In genomic region chr2:223815186-223815883, GRCh38 we compare ENCODE assay signal across 9 cellular contexts. TPM values are rescaled to one million over a fixed set of nuclear protein-coding genes. Genes with fewer than 3 reads are reported as not detected.
DNase-seq lines count a peak whose midpoint lies in the region; ATAC-seq and TF ChIP-seq lines count a peak whose summit lies in the region.
"Had no signal": no experiment of that assay in that cellular context is flagged by ENCODE, and none has a peak within 500 bp of the region (broad histone marks: within the 10 kb centered on the region; RNA-seq: fewer than 3 reads in every experiment).

No MANE protein-coding gene starts in this region.

- DNase-seq in H4 (ENCODE audit: low spot score) = peak; percentile 92
- peak; percentile 55 to 81 for DNase-seq in SJSA1 (ENCODE audit: low read depth in 1 of 2, low spot score in 2 of 2)
- peak; percentile 68 for DNase-seq in hepatic stellate cell (ENCODE audit: low spot score)
- DNase-seq in transverse colon = no peak
- DNase-seq in activated CD4-positive, alpha-beta T cell treated with anti-CD3 and anti-CD28 coated beads for 4 hours = no peak
- no peak for DNase-seq in GM13976 (ENCODE audit: low spot score)
- DNase-seq: left ventricle myocardium superior had no signal

- intact Hi-C loops in transverse colon (cut with DNase I; ENCODE audit: low total_unique reads) = no loop called here

- H2AFZ ChIP-seq in ACC112 (ENCODE audit: low read length, unreplicated experiment) = no peak overlapping the region

- ATAC-seq in GM18502 (IDR thresholded peaks at IDR 0.05; ENCODE audit: poor library complexity, unreplicated experiment) = no peak
- ATAC-seq: left ventricle myocardium superior had no signal

- no peaks in the 10 kb centered on the region for H3K27me3 ChIP-seq in ACC112 (ENCODE audit: insufficient read depth, low read length)
- H3K27me3 ChIP-seq in SJSA1 (replicated peaks) = no peaks in the 10 kb centered on the region
- no peaks in the 10 kb centered on the region for H3K27me3 ChIP-seq in transverse colon

- H3K79me2 ChIP-seq in ACC112 (ENCODE audit: control insufficient read depth, insufficient read depth, low read length, unreplicated experiment) = no peaks in the 10 kb centered on the region

- H3K9me3 ChIP-seq in SJSA1 (replicated peaks) (no peaks in the 10 kb centered on the region), transverse colon (no peaks in the 10 kb centered on the region)

- TF ChIP-seq POLR2A in transverse colon (IDR thresholded peaks at IDR 0.05) = no peak

- H3K36me3 ChIP-seq in ACC112 (ENCODE audit: insufficient read depth, low read length) (no peaks in the 10 kb centered on the region), SJSA1 (0 out of 2 replicates have a peak, but pooled peaks cover 5% of the 10 kb centered on the region), transverse colon (no peaks in the 10 kb centered on the region)

- WGBS in transverse colon (ENCODE audit: low coverage in 1 of 2), 2 donors = 90 to 93% methylated on average over 2 to 3 of the region's 3 CpGs

- peaks cover 56% of the 10 kb centered on the region for H3K4me1 ChIP-seq in ACC112 (ENCODE audit: control insufficient read depth, insufficient read depth, low read length, unreplicated experiment)
- H3K4me1 ChIP-seq in SJSA1 (replicated peaks) = peaks cover 20% of the 10 kb centered on the region
- H3K4me1 ChIP-seq in transverse colon = no peaks in the 10 kb centered on the region

- in situ Hi-C loops in transverse colon (cut with MboI; ENCODE audit: low pct_ligation_motif_present in 1 of 4, low pct_unique_long_range_greater_than_20kb in 1 of 4, low sequenced_read_pairs in 3 of 4) = loop anchor here in 1 of 4 donors (25.0 kb wide), 1 partner anchor 853 kb away; no protein-coding TSS in a partner anchor
- in situ Hi-C loops in GM13976 (cut with MboI; ENCODE audit: low sequenced_read_pairs, unreplicated experiment) = no loop called here

- TF ChIP-seq CTCF in transverse colon (IDR thresholded peaks at IDR 0.05) (no peak), GM13976 (IDR thresholded peaks at IDR 0.05; ENCODE audit: borderline replicate concordance, control extremely low read depth, extremely low read depth, insufficient read depth, missing control alignments) (no peak)

- TF ChIP-seq EP300 in transverse colon (IDR thresholded peaks at IDR 0.05; ENCODE audit: low read depth) = no peak

- H3K27ac ChIP-seq in ACC112 (ENCODE audit: low read depth, low read length) (peak overlapping the region; percentile 62), SJSA1 (no peak overlapping the region), transverse colon (no peak overlapping the region)

- H3K4me3 ChIP-seq in ACC112 (ENCODE audit: low read depth, low read length) = peak overlapping the region; percentile 15; the same call in 1 of the 2 replicates
- no peak overlapping the region for H3K4me3 ChIP-seq in SJSA1
- H3K4me3 ChIP-seq in transverse colon = no peak overlapping the region

RNA-seq across cellular contexts. Expression of gene AP1S3, which starts 22.0 kb away (rescaled TPM):
- 4.6 and 8.9 TPM in 2 replicates for total RNA-seq in H4 (2014; rRNA removed; shearing (Covaris generic))
- 6.4 and 7.2 TPM in 2 replicates for total RNA-seq in SJSA1 (2014; rRNA removed; shearing (Covaris generic))
- total RNA-seq in transverse colon = 1 to 10 TPM in 3 of 4 donors, not detected in 1; 2.3 to 6.7 (median 3.0) TPM

Comparison
In these comparisons a context has a peak if more than half of its experiments do, and no peak if none do; other contexts are left out.
1. DNase-seq: peak in H4 (single experiment), SJSA1 (2 of 2) and hepatic stellate cell (single experiment); none in transverse colon (single experiment), activated CD4-positive, alpha-beta T cell treated with anti-CD3 and anti-CD28 coated beads for 4 hours (0 of 2) and GM13976 (single experiment).